ENCODE assay signal across 8 cellular contexts in genomic region chr1:151510957-151511635, GRCh38. TPM values are rescaled to one million over a fixed set of nuclear protein-coding genes. Genes with fewer than 3 reads are reported as not detected.
DNase-seq lines count a peak whose midpoint lies in the region; ATAC-seq, FAIRE-seq and TF ChIP-seq lines count a peak whose summit lies in the region.

Gene CGN (plus strand): TSS chr1:151511387. CDS start chr1:151518520, 7,133 bp downstream.

- H3K9me3 ChIP-seq in right atrium auricular region (no peaks in the 10 kb centered on the region), psoas muscle (no peaks in the 10 kb centered on the region)

- H3K27ac ChIP-seq in angular gyrus (ENCODE audit: low read depth, low read length) = peak within 1 kb of the TSS; percentile 94
- H3K27ac ChIP-seq in right atrium auricular region = peak within 1 kb of the TSS; percentile 7 to 40
- H3K27ac ChIP-seq in psoas muscle = no peak within 1 kb of the TSS

- H3K4me1 ChIP-seq in right atrium auricular region (peaks cover 0 to 20% of the 10 kb centered on the region in 2 donors), psoas muscle (peaks cover 7% of the 10 kb centered on the region)

- DNase-seq in NCI-H146 treated with DMSO at 0.1 percent for 48 hours (lab: John Stamatoyannopoulos, UW; ENCODE audit: unreplicated experiment) (peak; percentile 94), T-helper 2 cell (peak; percentile 76 to 93 (median 84)), right atrium auricular region (ENCODE audit: low spot score) (peak; percentile 70), psoas muscle (peak; percentile 83 to 85), ureter (ENCODE audit: low spot score) (peak; percentile 91)

- intact Hi-C loops in psoas muscle (cut with DNase I) = no loop called here

- peak within 1 kb of the TSS; percentile 47 to 71 for H3K4me3 ChIP-seq in right atrium auricular region
- H3K4me3 ChIP-seq in psoas muscle = peak within 1 kb of the TSS; percentile 73

- no peak for TF ChIP-seq CTCF in right atrium auricular region (IDR thresholded peaks at IDR 0.05)
- TF ChIP-seq CTCF in psoas muscle (IDR thresholded peaks at IDR 0.05) = no peak

- H3K36me3 ChIP-seq in right atrium auricular region = no peaks in the 10 kb centered on the region
- H3K36me3 ChIP-seq in psoas muscle (ENCODE audit: insufficient read depth in 1 of 2, low read depth in 1 of 2) = no peaks in the 10 kb centered on the region

- FAIRE-seq in G401.6 (lab: Jason Lieb, UNC) = peak; percentile 86

- ATAC-seq in HG02759 (IDR thresholded peaks at IDR 0.05; ENCODE audit: unreplicated experiment) (peak; percentile 83), psoas muscle (peak; percentile 88 to 97 (median 94))

- 1% methylated on average over 58 to 68 of the region's 68 CpGs for WGBS in psoas muscle, 3 donors

- no peaks in the 10 kb centered on the region for H3K27me3 ChIP-seq in right atrium auricular region
- peaks cover 0 to 32% (median 6%) of the 10 kb centered on the region in 3 donors for H3K27me3 ChIP-seq in psoas muscle (ENCODE audit: insufficient read depth in 3 of 3, low read length in 2 of 3)

RNA-seq across cellular contexts. Expression of gene CGN, which starts in this region (rescaled TPM):
- total RNA-seq in right atrium auricular region (1 to 10 TPM; 3.3 to 5.4 TPM), psoas muscle (under 1 TPM in 2 of 4 donors, not detected in 2; 0.10 to 0.21 TPM), ureter (67.4 TPM)
- polyA plus RNA-seq in psoas muscle = under 1 TPM; 0.03 to 0.12 (median 0.05) TPM

Comparison
In these comparisons a context has a peak if more than half of its experiments do, and no peak if none do; other contexts are left out.
1. RNA of gene CGN (total RNA-seq): 67.4 TPM in ureter (single experiment); 3.3 to 5.4 TPM in right atrium auricular region and 0.10 to 0.21 TPM in psoas muscle; every median in the first group is over 10 times any median in the second.
2. Peak in DNase-seq, ATAC-seq and H3K4me3 ChIP-seq in psoas muscle; RNA of the gene not detected or under 1 TPM.
3. Peak in every context shown above with its lines, with median percentiles within 50 percentile points of each other: DNase-seq.